14 cellular contexts compared by ENCODE assay signal in the genomic region with DNA sequence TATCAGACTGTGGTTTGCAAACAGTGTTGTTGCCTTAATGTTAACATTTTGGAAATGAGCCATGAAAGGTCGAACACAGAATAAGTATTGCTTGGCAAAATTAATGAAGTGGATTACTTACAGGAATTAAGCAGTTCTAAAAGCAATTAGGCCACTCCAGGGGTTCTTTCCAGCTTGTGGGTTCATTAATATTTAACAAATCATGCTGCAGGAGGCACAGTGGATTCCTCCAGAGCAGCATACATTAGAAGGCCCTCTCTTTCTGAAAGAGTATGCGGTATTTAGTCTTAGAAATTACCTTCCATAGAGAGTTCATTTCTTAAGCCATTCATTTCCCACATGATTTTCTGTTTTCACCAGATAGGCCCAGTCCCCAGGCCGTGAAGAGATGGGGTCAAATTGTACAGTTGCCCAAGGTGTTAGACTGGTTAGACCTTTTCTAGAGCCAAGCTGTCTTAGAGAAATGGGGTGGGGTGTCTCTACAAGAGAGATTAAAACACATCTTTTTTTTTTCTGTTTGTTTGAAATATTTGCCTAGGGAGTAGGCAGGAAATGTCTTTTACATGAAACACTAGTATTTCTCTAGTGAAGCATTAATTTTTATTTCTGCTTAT. TPM values are rescaled to one million over a fixed set of nuclear protein-coding genes. Genes with fewer than 3 reads are reported as not detected.
DNase-seq lines count a peak whose midpoint lies in the region; ATAC-seq, FAIRE-seq and TF ChIP-seq lines count a peak whose summit lies in the region.
"Had no signal": no experiment of that assay in that cellular context is flagged by ENCODE, and none has a peak within 500 bp of the region (broad histone marks: within the 10 kb centered on the region; RNA-seq: fewer than 3 reads in every experiment).

No MANE protein-coding gene starts in this region.

- H3K27ac ChIP-seq in endothelial cell of umbilical vein (ENCODE audit: insufficient read depth, low read depth, low read length) = no peak overlapping the region
- peak overlapping the region in 1 of 3 donors; percentile 34 for H3K27ac ChIP-seq in thyroid gland
- no peak overlapping the region for H3K27ac ChIP-seq in WERI-Rb-1
- H3K27ac ChIP-seq: brain microvascular endothelial cell had no signal

- H3K4me3 ChIP-seq in AG10803 (ENCODE audit: low read length) (no peak overlapping the region), endothelial cell of umbilical vein (replicated peaks in 1 of 3; ENCODE audit: insufficient read depth in 1 of 3, low read depth in 1 of 3, low read length in 3 of 3) (no peak overlapping the region), thyroid gland (replicated peaks in 1 of 3) (no peak overlapping the region), WERI-Rb-1 (ENCODE audit: low read depth, low read length) (no peak overlapping the region)

- no peaks in the 10 kb centered on the region for H3K9me1 ChIP-seq in endothelial cell of umbilical vein (replicated peaks; ENCODE audit: control insufficient read depth, extremely low read depth, insufficient read depth, low read length)

- BruUV-seq in endothelial cell of umbilical vein (replicated peaks; lab: Mats Ljungman, UMichigan) = no TSS peak

- no peak for ATAC-seq in GM19351 (IDR thresholded peaks at IDR 0.05; ENCODE audit: unreplicated experiment)
- ATAC-seq: activated T-cell treated with anti-CD3 and anti-CD28 coated beads, Interleukin-2, amount 50 U/mL, for 4 hours had no signal

- H3K27me3 ChIP-seq in endothelial cell of umbilical vein (ENCODE audit: control insufficient read depth in 2 of 2, insufficient read depth in 2 of 2, low read length in 2 of 2) = no peaks in the 10 kb centered on the region
- H3K27me3 ChIP-seq in thyroid gland = no peaks in the 10 kb centered on the region
- no peaks in the 10 kb centered on the region for H3K27me3 ChIP-seq in WERI-Rb-1 (ENCODE audit: insufficient read depth, low read depth, severe bottlenecking)
- H3K27me3 ChIP-seq: brain microvascular endothelial cell had no signal

- no peak for FAIRE-seq in endothelial cell of umbilical vein (lab: Jason Lieb, UNC)

- no peaks in the 10 kb centered on the region for H3K36me3 ChIP-seq in endothelial cell of umbilical vein (ENCODE audit: control insufficient read depth in 2 of 2, extremely low read depth in 1 of 2, insufficient read depth in 2 of 2, low read length in 2 of 2)
- no peaks in the 10 kb centered on the region for H3K36me3 ChIP-seq in thyroid gland
- no peaks in the 10 kb centered on the region for H3K36me3 ChIP-seq in WERI-Rb-1
- H3K36me3 ChIP-seq: brain microvascular endothelial cell had no signal

- no peaks in the 10 kb centered on the region for H3K79me2 ChIP-seq in endothelial cell of umbilical vein (ENCODE audit: control insufficient read depth, insufficient read depth, low read length)

- no peak overlapping the region for H3K9ac ChIP-seq in endothelial cell of umbilical vein (replicated peaks; ENCODE audit: extremely low read depth, insufficient read depth, low read length)

- TF ChIP-seq CTCF in AG10803 (conservative IDR thresholded peaks at IDR 0.05; ENCODE audit: low read length) = no peak
- TF ChIP-seq CTCF in endothelial cell of umbilical vein (IDR thresholded peaks at IDR 0.05; ENCODE audit: extremely low read depth in 1 of 2, insufficient read depth in 1 of 2, low read depth in 1 of 2, low read length in 2 of 2) = no peak
- no peak for TF ChIP-seq CTCF in thyroid gland (IDR thresholded peaks at IDR 0.05)
- no peak for TF ChIP-seq CTCF in WERI-Rb-1 (IDR thresholded peaks at IDR 0.05; ENCODE audit: low read depth, low read length)

- peak overlapping the region; percentile 38 for H2AFZ ChIP-seq in endothelial cell of umbilical vein (ENCODE audit: low read depth, low read length)

- dilution Hi-C loops in endothelial cell of umbilical vein (cut with MboI; ENCODE audit: extremely low pct_ligation_motif_present, low sequenced_read_pairs) = no loop called here

- no peak overlapping the region for H3K4me2 ChIP-seq in endothelial cell of umbilical vein (ENCODE audit: insufficient read depth, low read length)

- WGBS in thyroid gland, 2 donors = 48 to 56% methylated on average over 3 of the region's 3 CpGs

- H3K9me3 ChIP-seq in endothelial cell of umbilical vein (replicated peaks; ENCODE audit: control insufficient read depth, insufficient read depth, low read length) (no peaks in the 10 kb centered on the region), thyroid gland (no peaks in the 10 kb centered on the region), WERI-Rb-1 (ENCODE audit: severe bottlenecking) (no peaks in the 10 kb centered on the region)

- H4K20me1 ChIP-seq in endothelial cell of umbilical vein (replicated peaks; ENCODE audit: control insufficient read depth, extremely low read depth, insufficient read depth, low read length) = no peaks in the 10 kb centered on the region

- POLR2A ChIA-PET in endothelial cell of umbilical vein (lab: Charles Lee) = no interaction called here

- peaks cover 7% of the 10 kb centered on the region for H3K4me1 ChIP-seq in endothelial cell of umbilical vein (ENCODE audit: control insufficient read depth, extremely low read depth, insufficient read depth, low read length)
- H3K4me1 ChIP-seq in thyroid gland = peaks cover 6 to 19% of the 10 kb centered on the region in 2 donors

- DNase-seq in AG10803 (ENCODE audit: low read depth) = peak; percentile 10
- DNase-seq in HT-29 (ENCODE audit: low spot score) = peak; percentile 84
- no peak for DNase-seq in endothelial cell of umbilical vein (ENCODE audit: low read depth, low spot score)
- peak; percentile 53 for DNase-seq in mucosa of gallbladder (ENCODE audit: low spot score)
- DNase-seq in thyroid gland = no peak
- DNase-seq in WERI-Rb-1 = no peak
- DNase-seq in NCI-H345 (lab: John Stamatoyannopoulos, UW) = no peak
- DNase-seq: activated CD4-positive, CD25-positive, alpha-beta regulatory T cell treated with anti-CD3 and anti-CD28 coated beads, Interleukin-2, amount 50 U/mL, for 72 hours; activated T-cell treated with anti-CD3 and anti-CD28 coated beads, Interleukin-2, amount 50 U/mL, for 4 hours; brain microvascular endothelial cell; erythroblast; NCI-H774 had no signal

- intact Hi-C loops in endothelial cell of umbilical vein (cut with micrococcal nuclease) = no loop called here
- intact Hi-C loops in thyroid gland (cut with DNase I) = loop anchor here (10.0 kb wide), 2 partner anchors 63 to 383 kb away; no protein-coding TSS in a partner anchor

- no peak for TF ChIP-seq POLR2A in endothelial cell of umbilical vein (IDR thresholded peaks at IDR 0.05; ENCODE audit: low read depth, low read length)
- TF ChIP-seq POLR2A in thyroid gland (IDR thresholded peaks at IDR 0.05) = no peak

- CTCF ChIA-PET in endothelial cell of umbilical vein (lab: Charles Lee) = interaction anchor here (1.0 to 2.8 kb wide), 4 partner anchors 30 to 227 kb away, joined by 3 to 18 read pairs (median 8); no protein-coding TSS in a partner anchor

TF ChIP-seq in endothelial cell of umbilical vein, 7 proteins besides CTCF, POLR2A, EP300 and RAD21:
- no peak for TF ChIP-seq GATA2 (IDR thresholded peaks at IDR 0.05; ENCODE audit: insufficient read depth, insufficient read length, low read depth, low read length)
- no peak for TF ChIP-seq JUN (IDR thresholded peaks at IDR 0.05; ENCODE audit: borderline replicate concordance, insufficient read depth, insufficient read length, low read depth)
- no peak for TF ChIP-seq POLR2AphosphoS5 (IDR thresholded peaks at IDR 0.05; ENCODE audit: insufficient read depth, low read depth, low read length)
- no peak for TF ChIP-seq FOS (IDR thresholded peaks at IDR 0.05; ENCODE audit: borderline replicate concordance, insufficient read depth, low read length)
- no peak for TF ChIP-seq EZH2 (IDR thresholded peaks at IDR 0.05; ENCODE audit: borderline replicate concordance, low read depth, low read length, severe bottlenecking)
- TF ChIP-seq, protein P1, sequence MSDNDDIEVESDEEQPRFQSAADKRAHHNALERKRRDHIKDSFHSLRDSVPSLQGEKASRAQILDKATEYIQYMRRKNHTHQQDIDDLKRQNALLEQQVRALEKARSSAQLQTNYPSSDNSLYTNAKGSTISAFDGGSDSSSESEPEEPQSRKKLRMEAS (IDR thresholded peaks at IDR 0.05; ENCODE audit: insufficient read depth, insufficient read length) = no peak
- TF ChIP-seq MYC (IDR thresholded peaks at IDR 0.05; ENCODE audit: low read depth, low read length) = no peak

RNA-seq across cellular contexts. Expression of a gene that starts 40.0 kb away (rescaled TPM):
- 6.2 and 17.9 TPM in 2 replicates for total RNA-seq in HT-29 (2014; rRNA removed; shearing (Covaris generic))
- total RNA-seq in endothelial cell of umbilical vein (not detected in 2 replicates), mucosa of gallbladder (50.9 TPM), thyroid gland (1 to 10 TPM in 2 of 4 donors, not detected in 2; 1.9 to 7.5 TPM)
- not detected in 2 replicates for polyA plus RNA-seq in endothelial cell of umbilical vein
- not detected in 2 replicates for polyA plus RNA-seq in endothelial cell of umbilical vein (2011; cell fraction: cytosol; rRNA removed)
- polyA plus RNA-seq in endothelial cell of umbilical vein (2011; cell fraction: nucleus; rRNA removed) = not detected in 2 replicates
- polyA plus RNA-seq in endothelial cell of umbilical vein (2012) = not detected in 2 replicates
- polyA minus RNA-seq in endothelial cell of umbilical vein = not detected in 2 replicates
- polyA minus RNA-seq in endothelial cell of umbilical vein (2011; cell fraction: cytosol; rRNA and poly(A)+ RNA removed) = not detected
- not detected in 2 replicates for polyA minus RNA-seq in endothelial cell of umbilical vein (2011; cell fraction: nucleus; rRNA and poly(A)+ RNA removed)
- total RNA-seq: activated T-cell treated with anti-CD3 and anti-CD28 coated beads, Interleukin-2, amount 50 U/mL, for 4 hours; neural crest cell had no signal

Comparison
In these comparisons a context has a peak if more than half of its experiments do, and no peak if none do; other contexts are left out.
1. DNase-seq: peak in AG10803 (single experiment), HT-29 (single experiment) and mucosa of gallbladder (single experiment); none in endothelial cell of umbilical vein (single experiment), thyroid gland (0 of 2), WERI-Rb-1 (single experiment) and NCI-H345 (single experiment).